8 cellular contexts compared by ENCODE assay signal in genomic region chr4:110195561-110196205, GRCh38. TPM values are rescaled to one million over a fixed set of nuclear protein-coding genes. Genes with fewer than 3 reads are reported as not detected.
DNase-seq lines count a peak whose midpoint lies in the region; ATAC-seq and TF ChIP-seq lines count a peak whose summit lies in the region.

No MANE protein-coding gene starts in this region.

- peak overlapping the region; percentile 90 for H2AFZ ChIP-seq in SK-N-SH (ENCODE audit: low read depth)

- H3K27ac Mint-ChIP-seq in type B pancreatic cell = peak overlapping the region; percentile 94

- H3K4me2 ChIP-seq in SK-N-SH = peak overlapping the region; percentile 89

- peaks cover 6% of the 10 kb centered on the region for H3K36me3 Mint-ChIP-seq in type B pancreatic cell

- no peak for TF ChIP-seq CTCF in SK-N-SH (IDR thresholded peaks at IDR 0.05)
- no peak for TF ChIP-seq CTCF in lung (IDR thresholded peaks at IDR 0.05; ENCODE audit: control extremely low read depth, extremely low read depth)
- TF ChIP-seq CTCF in type B pancreatic cell (conservative IDR thresholded peaks at IDR 0.05) = no peak

- H3K4me3 ChIP-seq in SK-N-SH (ENCODE audit: low read depth in 2 of 2, low read length in 1 of 2) (peak overlapping the region; percentile 80 to 84), H7 (ENCODE audit: insufficient read depth, low read depth, low read length) (peak overlapping the region; percentile 59), lung (peak overlapping the region; percentile 88)

- no peaks in the 10 kb centered on the region for H3K27me3 Mint-ChIP-seq in type B pancreatic cell

- no peak for DNase-seq in SK-N-SH
- no peak for DNase-seq in H7
- DNase-seq in NCI-H2227 treated with DMSO at 0.1 percent for 48 hours (lab: John Stamatoyannopoulos, UW) = peak; percentile 65
- peak in 2 of 61 donors; percentile 20 to 48 for DNase-seq in caudate nucleus (lab: John Stamatoyannopoulos, UW)
- DNase-seq in lung (ENCODE audit: low spot score) = no peak
- DNase-seq in type B pancreatic cell (ENCODE audit: extremely low spot score, unreplicated experiment) = no peak
- no peak for DNase-seq in AG08395 (ENCODE audit: low spot score)

- H3K4me1 ChIP-seq in SK-N-SH (ENCODE audit: control insufficient read depth in 1 of 2, insufficient read depth in 2 of 2, low read depth in 1 of 2, low read length in 1 of 2) = peaks cover 13 to 20% of the 10 kb centered on the region in 2 experiments; a peak in 3 of 4 replicates
- H3K4me1 ChIP-seq in lung (ENCODE audit: control insufficient read depth in 2 of 2, insufficient read depth in 2 of 2, low read length in 2 of 2) = peaks cover 0 to 2% of the 10 kb centered on the region in 2 donors

- H3K27me3 ChIP-seq in SK-N-SH (ENCODE audit: insufficient read depth) = no peaks in the 10 kb centered on the region
- H3K27me3 ChIP-seq in H7 (ENCODE audit: control insufficient read depth, insufficient read depth, low read length) = no peaks in the 10 kb centered on the region
- H3K27me3 ChIP-seq in lung (ENCODE audit: control insufficient read depth, insufficient read depth) = no peaks in the 10 kb centered on the region

- POLR2A ChIA-PET in SK-N-SH (lab: Yijun Ruan, JAX) = no interaction called here

- CTCF ChIA-PET in SK-N-SH (lab: Yijun Ruan, JAX) = no interaction called here

- 33% methylated on average over 11 of the region's 11 CpGs for WGBS in SK-N-SH (ENCODE audit: low lambda C conversion rate)
- WGBS in lung, 2 donors = 23 to 28% methylated on average over 11 of the region's 11 CpGs

- no peak for TF ChIP-seq RAD21 in SK-N-SH (IDR thresholded peaks at IDR 0.05; ENCODE audit: low read length)

- peaks cover 19% of the 10 kb centered on the region for H3K79me2 ChIP-seq in SK-N-SH (ENCODE audit: insufficient read depth)

- ATAC-seq in SK-N-SH treated with all-trans-retinoic acid at 6 μM for 48 hours (no peak), lung (ENCODE audit: insufficient read depth, low FRiP score) (no peak)

- H3K9ac ChIP-seq in SK-N-SH = peak overlapping the region; percentile 69

- H3K9me3 ChIP-seq in SK-N-SH (no peaks in the 10 kb centered on the region), lung (ENCODE audit: control insufficient read depth in 2 of 2, insufficient read depth in 1 of 2, low read length in 1 of 2) (no peaks in the 10 kb centered on the region)

- peaks cover 9% of the 10 kb centered on the region for H3F3A ChIP-seq in SK-N-SH (replicated peaks; ENCODE audit: insufficient read depth)

- TF ChIP-seq EP300 in SK-N-SH (IDR thresholded peaks at IDR 0.05; ENCODE audit: borderline replicate concordance in 1 of 2, low read depth in 1 of 2, low read length in 1 of 2) = no peak

- H3K27ac ChIP-seq in SK-N-SH (ENCODE audit: low read depth in 2 of 2, low read length in 1 of 2) = peak overlapping the region; percentile 60 to 97
- H3K27ac ChIP-seq in caudate nucleus (ENCODE audit: low read depth, low read length) = peak overlapping the region; percentile 60
- H3K27ac ChIP-seq in lung (ENCODE audit: low read depth in 1 of 2, low read length in 1 of 2) = peak overlapping the region in 1 of 2 donors; percentile 92

- H3K36me3 ChIP-seq in SK-N-SH (replicated peaks in 1 of 2; ENCODE audit: control insufficient read depth in 1 of 2, insufficient read depth in 2 of 2, low read length in 1 of 2) (peaks cover 0 to 4% of the 10 kb centered on the region in 2 experiments), H7 (replicated peaks; ENCODE audit: control insufficient read depth, insufficient read depth, low read length) (no peaks in the 10 kb centered on the region; the same call in 1 of the 2 replicates), lung (ENCODE audit: control insufficient read depth in 2 of 2, insufficient read depth in 2 of 2, low read length in 2 of 2) (no peaks in the 10 kb centered on the region)

- no peaks in the 10 kb centered on the region for H4K20me1 ChIP-seq in SK-N-SH (ENCODE audit: insufficient read depth)

- H3K4me1 Mint-ChIP-seq in type B pancreatic cell (ENCODE audit: unreplicated experiment) = peaks cover 20% of the 10 kb centered on the region

- H3K9me2 ChIP-seq in SK-N-SH = no peaks in the 10 kb centered on the region

- H3K4me3 Mint-ChIP-seq in type B pancreatic cell = peak overlapping the region; percentile 94

- no peaks in the 10 kb centered on the region for H3K9me3 Mint-ChIP-seq in type B pancreatic cell

TF ChIP-seq in SK-N-SH, 30 proteins besides CTCF, POLR2A, EP300 and RAD21 (continues in another document):
- TF ChIP-seq PBX3 (IDR thresholded peaks at IDR 0.05) (no peak), TEAD4 (IDR thresholded peaks at IDR 0.05; ENCODE audit: borderline replicate concordance, insufficient read depth) (no peak), POLR2AphosphoS5 (IDR thresholded peaks at IDR 0.05; ENCODE audit: low read depth, low read length) (no peak), USF2 (IDR thresholded peaks at IDR 0.05; ENCODE audit: borderline replicate concordance, low read depth, low read length) (no peak), USF1 (IDR thresholded peaks at IDR 0.05; ENCODE audit: borderline replicate concordance, low read depth) (no peak), FOSL2 (IDR thresholded peaks at IDR 0.05; ENCODE audit: borderline replicate concordance, low read depth) (no peak), FOXJ3 (CRISPR knock-in tag; IDR thresholded peaks at IDR 0.05) (no peak)

TF ChIP-seq in SK-N-SH treated with all-trans-retinoic acid at 6 μM for 48 hours, 23 proteins besides CTCF, POLR2A, EP300 and RAD21:
- TF ChIP-seq GLIS3 (CRISPR knock-in tag; IDR thresholded peaks at IDR 0.05) = no peak
- no peak for TF ChIP-seq ISL1 (CRISPR knock-in tag; IDR thresholded peaks at IDR 0.05)
- TF ChIP-seq TCF4 (CRISPR knock-in tag; IDR thresholded peaks at IDR 0.05; ENCODE audit: borderline replicate concordance) = no peak
- TF ChIP-seq OSR1 (CRISPR knock-in tag; IDR thresholded peaks at IDR 0.05) = no peak
- TF ChIP-seq BACH2 (CRISPR knock-in tag; IDR thresholded peaks at IDR 0.05; ENCODE audit: borderline replicate concordance) = no peak
TF ChIP-seq in SK-N-SH treated with all-trans-retinoic acid at 6 μM for 48 hours: peak in this region for 0.

RNA-seq across cellular contexts. Expression of gene ELOVL6, which starts 2.7 kb away (rescaled TPM):
- polyA plus RNA-seq in SK-N-SH (2012; rRNA removed) (9.0 and 13.4 TPM in 2 replicates), lung (10 to 100 TPM in 1 of 2 donors, 1 to 10 TPM in 1; 5.5 to 21.1 TPM)
- 13.1 and 13.8 TPM in 2 replicates for polyA plus RNA-seq in SK-N-SH (2012; cell fraction: cytosol; rRNA removed)
- 5.1 and 8.9 TPM in 2 replicates for polyA plus RNA-seq in SK-N-SH (2012; cell fraction: nucleus; rRNA removed)
- 22.8 and 30.0 TPM in 2 replicates for total RNA-seq in H7 (2014; rRNA removed; shearing (Covaris generic))
- total RNA-seq in lung (10 to 100 TPM in 1 of 2 donors, 1 to 10 TPM in 1; 8.0 to 17.4 TPM), type B pancreatic cell (ENCODE audit: low replicate concordance) (33.4 and 51.6 TPM in 2 replicates)
